In genomic region chr3:177201707-177202397, GRCh38 we compare ENCODE assay signal across 1 cellular context.
A peak's percentile ranks its signal among the peaks of the same experiment; 100 is the strongest.
TF ChIP-seq lines count a peak whose summit lies in the region.

No MANE protein-coding gene starts in this region.

TF ChIP-seq in GM12878, 131 proteins besides CTCF, POLR2A, EP300 and RAD21 (continued from another document and continues in another):
- TF ChIP-seq, protein P1, sequence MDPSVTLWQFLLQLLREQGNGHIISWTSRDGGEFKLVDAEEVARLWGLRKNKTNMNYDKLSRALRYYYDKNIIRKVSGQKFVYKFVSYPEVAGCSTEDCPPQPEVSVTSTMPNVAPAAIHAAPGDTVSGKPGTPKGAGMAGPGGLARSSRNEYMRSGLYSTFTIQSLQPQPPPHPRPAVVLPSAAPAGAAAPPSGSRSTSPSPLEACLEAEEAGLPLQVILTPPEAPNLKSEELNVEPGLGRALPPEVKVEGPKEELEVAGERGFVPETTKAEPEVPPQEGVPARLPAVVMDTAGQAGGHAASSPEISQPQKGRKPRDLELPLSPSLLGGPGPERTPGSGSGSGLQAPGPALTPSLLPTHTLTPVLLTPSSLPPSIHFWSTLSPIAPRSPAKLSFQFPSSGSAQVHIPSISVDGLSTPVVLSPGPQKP (IDR thresholded peaks at IDR 0.05; ENCODE audit: low read depth, low read length): no peak
- TF ChIP-seq TAF1 (IDR thresholded peaks at IDR 0.05; ENCODE audit: borderline replicate concordance, low read depth, low read length) (no peak), BACH1 (IDR thresholded peaks at IDR 0.05; ENCODE audit: borderline replicate concordance) (peak; percentile 30; the same call in 1 of the 2 replicates), HDGF (IDR thresholded peaks at IDR 0.05) (no peak), HDAC2 (IDR thresholded peaks at IDR 0.05) (no peak), NR2F1 (conservative IDR thresholded peaks at IDR 0.05) (peak; percentile 48; the same call in 1 of the 2 replicates), CBFB (IDR thresholded peaks at IDR 0.05; ENCODE audit: low read depth) (peak; percentile 94), JUNB (IDR thresholded peaks at IDR 0.05) (peak; percentile 91), ATF7 (IDR thresholded peaks at IDR 0.05; ENCODE audit: low read depth) (0 out of 2 replicates have a peak, but pooled peaks have one; percentile 33), ZBED1 (IDR thresholded peaks at IDR 0.05; ENCODE audit: borderline replicate concordance) (peak; percentile 73; the same call in 1 of the 2 replicates), PAX5 (IDR thresholded peaks at IDR 0.05; ENCODE audit: borderline replicate concordance, low read depth, low read length) (peak; percentile 81; the same call in 1 of the 2 replicates), KDM1A (IDR thresholded peaks at IDR 0.05; ENCODE audit: borderline replicate concordance) (no peak), RELA (IDR thresholded peaks at IDR 0.05; ENCODE audit: borderline replicate concordance, partially characterized antibody) (no peak), BMI1 (IDR thresholded peaks at IDR 0.05; ENCODE audit: borderline replicate concordance) (0 out of 2 replicates have a peak, but pooled peaks have one; percentile 33), SREBF1 (IDR thresholded peaks at IDR 0.05; ENCODE audit: low read length) (no peak), SUZ12 (IDR thresholded peaks at IDR 0.05; ENCODE audit: unreplicated experiment) (no peak), IKZF2 (IDR thresholded peaks at IDR 0.05) (peak; percentile 70 to 89), SMAD1 (IDR thresholded peaks at IDR 0.05; ENCODE audit: low read depth, partially characterized antibody) (no peak), JUND (IDR thresholded peaks at IDR 0.05; ENCODE audit: low read depth, low read length) (peak; percentile 70; the same call in 1 of the 2 replicates), NFYA (IDR thresholded peaks at IDR 0.05; ENCODE audit: borderline replicate concordance, low read depth, low read length) (no peak), CREM (IDR thresholded peaks at IDR 0.05; ENCODE audit: low read depth) (peak; percentile 73; the same call in 1 of the 2 replicates), TBL1XR1 (IDR thresholded peaks at IDR 0.05; ENCODE audit: low read depth, low read length) (peak; percentile 53; the same call in 1 of the 2 replicates), FOXK2 (IDR thresholded peaks at IDR 0.05) (peak; percentile 49; the same call in 1 of the 2 replicates), E2F8 (IDR thresholded peaks at IDR 0.05; ENCODE audit: low read depth, partially characterized antibody) (no peak), MEF2B (IDR thresholded peaks at IDR 0.05; ENCODE audit: partially characterized antibody, poor library complexity, severe bottlenecking) (peak; percentile 64), STAT3 (IDR thresholded peaks at IDR 0.05; ENCODE audit: low read depth, low read length) (no peak), CUX1 (IDR thresholded peaks at IDR 0.05; ENCODE audit: insufficient replicate concordance, low read depth, low read length) (no peak), IRF5 (IDR thresholded peaks at IDR 0.05; ENCODE audit: borderline replicate concordance) (no peak), CEBPB (IDR thresholded peaks at IDR 0.05; ENCODE audit: borderline replicate concordance in 1 of 2, low read depth in 2 of 2, low read length in 2 of 2) (peak; percentile 57 to 61; a peak in 2 of 4 replicates), MEF2A (IDR thresholded peaks at IDR 0.05; ENCODE audit: insufficient read depth, low read depth, low read length) (peak; percentile 65; the same call in 1 of the 2 replicates), MTA3 (IDR thresholded peaks at IDR 0.05; ENCODE audit: borderline replicate concordance, low read length) (peak; percentile 86), ZBTB11 (CRISPR knock-in tag; IDR thresholded peaks at IDR 0.05) (no peak), SMC3 (IDR thresholded peaks at IDR 0.05; ENCODE audit: borderline replicate concordance, low read length) (no peak), MXI1 (IDR thresholded peaks at IDR 0.05; ENCODE audit: low read depth, low read length) (no peak), WRNIP1 (IDR thresholded peaks at IDR 0.05; ENCODE audit: borderline replicate concordance, low read depth, low read length) (no peak)
- TF ChIP-seq, protein P2, sequence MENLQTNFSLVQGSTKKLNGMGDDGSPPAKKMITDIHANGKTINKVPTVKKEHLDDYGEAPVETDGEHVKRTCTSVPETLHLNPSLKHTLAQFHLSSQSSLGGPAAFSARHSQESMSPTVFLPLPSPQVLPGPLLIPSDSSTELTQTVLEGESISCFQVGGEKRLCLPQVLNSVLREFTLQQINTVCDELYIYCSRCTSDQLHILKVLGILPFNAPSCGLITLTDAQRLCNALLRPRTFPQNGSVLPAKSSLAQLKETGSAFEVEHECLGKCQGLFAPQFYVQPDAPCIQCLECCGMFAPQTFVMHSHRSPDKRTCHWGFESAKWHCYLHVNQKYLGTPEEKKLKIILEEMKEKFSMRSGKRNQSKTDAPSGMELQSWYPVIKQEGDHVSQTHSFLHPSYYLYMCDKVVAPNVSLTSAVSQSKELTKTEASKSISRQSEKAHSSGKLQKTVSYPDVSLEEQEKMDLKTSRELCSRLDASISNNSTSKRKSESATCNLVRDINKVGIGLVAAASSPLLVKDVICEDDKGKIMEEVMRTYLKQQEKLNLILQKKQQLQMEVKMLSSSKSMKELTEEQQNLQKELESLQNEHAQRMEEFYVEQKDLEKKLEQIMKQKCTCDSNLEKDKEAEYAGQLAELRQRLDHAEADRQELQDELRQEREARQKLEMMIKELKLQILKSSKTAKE (IDR thresholded peaks at IDR 0.05; ENCODE audit: low read depth, poor library complexity, severe bottlenecking): peak; percentile 66
- TF ChIP-seq, protein P3, sequence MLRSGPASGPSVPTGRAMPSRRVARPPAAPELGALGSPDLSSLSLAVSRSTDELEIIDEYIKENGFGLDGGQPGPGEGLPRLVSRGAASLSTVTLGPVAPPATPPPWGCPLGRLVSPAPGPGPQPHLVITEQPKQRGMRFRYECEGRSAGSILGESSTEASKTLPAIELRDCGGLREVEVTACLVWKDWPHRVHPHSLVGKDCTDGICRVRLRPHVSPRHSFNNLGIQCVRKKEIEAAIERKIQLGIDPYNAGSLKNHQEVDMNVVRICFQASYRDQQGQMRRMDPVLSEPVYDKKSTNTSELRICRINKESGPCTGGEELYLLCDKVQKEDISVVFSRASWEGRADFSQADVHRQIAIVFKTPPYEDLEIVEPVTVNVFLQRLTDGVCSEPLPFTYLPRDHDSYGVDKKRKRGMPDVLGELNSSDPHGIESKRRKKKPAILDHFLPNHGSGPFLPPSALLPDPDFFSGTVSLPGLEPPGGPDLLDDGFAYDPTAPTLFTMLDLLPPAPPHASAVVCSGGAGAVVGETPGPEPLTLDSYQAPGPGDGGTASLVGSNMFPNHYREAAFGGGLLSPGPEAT (IDR thresholded peaks at IDR 0.05; ENCODE audit: low read depth): peak; percentile 73; the same call in 1 of the 2 replicates
- TF ChIP-seq, protein P4, sequence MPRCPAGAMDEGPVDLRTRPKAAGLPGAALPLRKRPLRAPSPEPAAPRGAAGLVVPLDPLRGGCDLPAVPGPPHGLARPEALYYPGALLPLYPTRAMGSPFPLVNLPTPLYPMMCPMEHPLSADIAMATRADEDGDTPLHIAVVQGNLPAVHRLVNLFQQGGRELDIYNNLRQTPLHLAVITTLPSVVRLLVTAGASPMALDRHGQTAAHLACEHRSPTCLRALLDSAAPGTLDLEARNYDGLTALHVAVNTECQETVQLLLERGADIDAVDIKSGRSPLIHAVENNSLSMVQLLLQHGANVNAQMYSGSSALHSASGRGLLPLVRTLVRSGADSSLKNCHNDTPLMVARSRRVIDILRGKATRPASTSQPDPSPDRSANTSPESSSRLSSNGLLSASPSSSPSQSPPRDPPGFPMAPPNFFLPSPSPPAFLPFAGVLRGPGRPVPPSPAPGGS (IDR thresholded peaks at IDR 0.05; ENCODE audit: borderline replicate concordance, insufficient read depth, low read depth, low read length, poor library complexity, severe bottlenecking): peak; percentile 75
- TF ChIP-seq, protein P5, sequence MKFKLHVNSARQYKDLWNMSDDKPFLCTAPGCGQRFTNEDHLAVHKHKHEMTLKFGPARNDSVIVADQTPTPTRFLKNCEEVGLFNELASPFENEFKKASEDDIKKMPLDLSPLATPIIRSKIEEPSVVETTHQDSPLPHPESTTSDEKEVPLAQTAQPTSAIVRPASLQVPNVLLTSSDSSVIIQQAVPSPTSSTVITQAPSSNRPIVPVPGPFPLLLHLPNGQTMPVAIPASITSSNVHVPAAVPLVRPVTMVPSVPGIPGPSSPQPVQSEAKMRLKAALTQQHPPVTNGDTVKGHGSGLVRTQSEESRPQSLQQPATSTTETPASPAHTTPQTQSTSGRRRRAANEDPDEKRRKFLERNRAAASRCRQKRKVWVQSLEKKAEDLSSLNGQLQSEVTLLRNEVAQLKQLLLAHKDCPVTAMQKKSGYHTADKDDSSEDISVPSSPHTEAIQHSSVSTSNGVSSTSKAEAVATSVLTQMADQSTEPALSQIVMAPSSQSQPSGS (IDR thresholded peaks at IDR 0.05; ENCODE audit: low read length): peak; percentile 85
